ENCODE assay signal across 1 cellular context in genomic region chr16:4677390-4677789, GRCh38.
TF ChIP-seq lines count a peak whose summit lies in the region.

No MANE protein-coding gene starts in this region.

TF ChIP-seq in K562, 482 proteins besides CTCF, POLR2A, EP300 and RAD21:
- TF ChIP-seq POLR2G (IDR thresholded peaks at IDR 0.05; ENCODE audit: low read depth, low read length) = no peak
- peak; percentile 26 for TF ChIP-seq RBM22 (IDR thresholded peaks at IDR 0.05; ENCODE audit: low read depth, low read length, poor library complexity, severe bottlenecking)
- TF ChIP-seq CSDE1 (IDR thresholded peaks at IDR 0.05) = no peak
- no peak for TF ChIP-seq TAF7 (tag; IDR thresholded peaks at IDR 0.05)
- no peak for TF ChIP-seq U2AF1 (optimal IDR thresholded peaks at IDR 0.05; ENCODE audit: low read depth, low read length)
- no peak for TF ChIP-seq HMGXB4 (CRISPR knock-in tag; IDR thresholded peaks at IDR 0.05)
